In genomic region chr9:93625000-93625399, GRCh38 we compare ENCODE assay signal across 26 cellular contexts.
"Had no signal": no experiment of that assay in that cellular context is flagged by ENCODE, and none has a peak within 500 bp of the region (broad histone marks: within the 10 kb centered on the region; RNA-seq: fewer than 3 reads in every experiment).

No MANE protein-coding gene starts in this region.

- H3K4me1 Mint-ChIP-seq: activated naive CD8-positive, alpha-beta T cell treated with anti-CD3 and anti-CD28 coated beads, Interleukin-2, amount 10 ng/mL, durations not matched to agents 7 days and 5 days; central memory CD8-positive, alpha-beta T cell had no signal

- H3K27ac ChIP-seq: RWPE1, SJCRH30, WERI-Rb-1 had no signal

- H3K27ac Mint-ChIP-seq: activated CD4-positive, alpha-beta T cell treated with anti-CD3 and anti-CD28 coated beads for 36 hours; activated CD8-positive, alpha-beta T cell treated with anti-CD3 and anti-CD28 coated beads for 36 hours; activated naive CD8-positive, alpha-beta T cell treated with anti-CD3 and anti-CD28 coated beads, Interleukin-2, amount 10 ng/mL, durations not matched to agents 7 days and 5 days had no signal

- H3K27me3 Mint-ChIP-seq: activated CD4-positive, alpha-beta T cell treated with anti-CD3 and anti-CD28 coated beads for 36 hours; activated CD8-positive, alpha-beta T cell treated with anti-CD3 and anti-CD28 coated beads for 36 hours; activated naive CD8-positive, alpha-beta T cell treated with anti-CD3 and anti-CD28 coated beads, Interleukin-2, amount 10 ng/mL, durations not matched to agents 7 days and 5 days; central memory CD8-positive, alpha-beta T cell had no signal

- ATAC-seq: activated CD4-positive, alpha-beta T cell treated with anti-CD3 and anti-CD28 coated beads for 36 hours; activated CD8-positive, alpha-beta T cell treated with anti-CD3 and anti-CD28 coated beads for 36 hours; Panc1 had no signal

- H3K4me1 ChIP-seq: SJCRH30 had no signal

- H3K9ac ChIP-seq: SK-N-SH had no signal

- H3K4me3 Mint-ChIP-seq: activated CD4-positive, alpha-beta T cell treated with anti-CD3 and anti-CD28 coated beads for 36 hours; activated CD8-positive, alpha-beta T cell treated with anti-CD3 and anti-CD28 coated beads for 36 hours; activated naive CD8-positive, alpha-beta T cell treated with anti-CD3 and anti-CD28 coated beads, Interleukin-2, amount 10 ng/mL, durations not matched to agents 7 days and 5 days; central memory CD8-positive, alpha-beta T cell had no signal

- H3K9me3 ChIP-seq: SK-N-SH had no signal

- H3K4me2 ChIP-seq: SK-N-SH had no signal

- H3K27me3 ChIP-seq: SJCRH30 had no signal

- DNase-seq: activated CD4-positive, alpha-beta T cell treated with anti-CD3 and anti-CD28 coated beads for 36 hours; activated CD4-positive, alpha-beta T cell treated with anti-CD3 and anti-CD28 coated beads, Interleukin-2, amount 50 U/mL, for 1 hour; activated CD8-positive, alpha-beta memory T cell treated with anti-CD3 and anti-CD28 coated beads, Interleukin-2, amount 50 U/mL, for 48 hours; activated CD8-positive, alpha-beta T cell treated with anti-CD3 and anti-CD28 coated beads for 36 hours; activated naive CD4-positive, alpha-beta T cell treated with anti-CD3 and anti-CD28 coated beads, Interleukin-2, amount 50 U/mL, for 16 hours; activated naive CD8-positive, alpha-beta T cell treated with anti-CD3 and anti-CD28 coated beads, Interleukin-2, amount 10 ng/mL, durations not matched to agents 7 days and 5 days; activated T-cell treated with anti-CD3 and anti-CD28 coated beads, Interleukin-2, amount 50 U/mL, for 1 hour; aorta; NCI-H1092; NCI-H1417; NCI-H1694; NCI-H2029; NCI-H2107; NCI-H2171 treated with DMSO at 0.1 percent for 48 hours; NCI-H510A treated with DMSO at 0.1 percent for 48 hours; NCI-H69; NK-92 treated with Interleukin-12 subunit alpha and Interleukin-12 subunit beta, amount 100 ng/mL, for 24 hours; OCI-M1; Right ventricle myocardium superior; SJCRH30; SK-N-SH; T-helper 1 cell; WERI-Rb-1 had no signal

- H3K4me3 ChIP-seq: SJCRH30 had no signal

- H3K36me3 ChIP-seq: SJCRH30, WERI-Rb-1 had no signal

- H3K9me3 Mint-ChIP-seq: central memory CD8-positive, alpha-beta T cell had no signal
